Comparison of ENCODE assay signal across 19 cellular contexts in genomic region chr9:107645464-107645833, GRCh38.
DNase-seq lines count a peak whose midpoint lies in the region; ATAC-seq and TF ChIP-seq lines count a peak whose summit lies in the region.
"Had no signal": no experiment of that assay in that cellular context is flagged by ENCODE, and none has a peak within 500 bp of the region (broad histone marks: within the 10 kb centered on the region; RNA-seq: fewer than 3 reads in every experiment).

No MANE protein-coding gene starts in this region.

- in situ Hi-C loops in gastrocnemius medialis (cut with MboI; ENCODE audit: low sequenced_read_pairs in 4 of 4): loop anchor here in 2 of 4 donors (25.0 kb wide), 2 partner anchors 158 to 417 kb away; partner anchors contain the start of gene KLF4 (in 1 of the 2)

- peaks cover 3% of the 10 kb centered on the region for H3K27me3 Mint-ChIP-seq in activated CD8-positive, alpha-beta T cell treated with anti-CD3 and anti-CD28 coated beads, Interleukin-2, amount 10 ng/mL, durations not matched to agents 7 days and 5 days (ENCODE audit: low read depth)

- H3K27ac Mint-ChIP-seq in activated CD8-positive, alpha-beta T cell treated with anti-CD3 and anti-CD28 coated beads, Interleukin-2, amount 10 ng/mL, durations not matched to agents 7 days and 5 days: no peak overlapping the region
- no peak overlapping the region for H3K27ac Mint-ChIP-seq in stimulated activated effector memory CD8-positive, alpha-beta T cell treated with anti-CD3 and anti-CD28 coated beads, Interleukin-12 subunit alpha, Interleukin-12 subunit beta, amount 100 ng/mL, for 72 hours
- H3K27ac Mint-ChIP-seq: B cell; CD4-positive, alpha-beta memory T cell; HFFc6 had no signal

- CTCF ChIA-PET in activated CD8-positive, alpha-beta T cell treated with anti-CD3 and anti-CD28 coated beads, Interleukin-2, amount 10 ng/mL, durations not matched to agents 7 days and 5 days (lab: Charles Lee): no interaction called here

- intact Hi-C loops in left ventricle myocardium inferior (cut with micrococcal nuclease): no loop called here
- intact Hi-C loops in Right ventricle myocardium superior (cut with DNase I): no loop called here
- intact Hi-C loops in left lung (cut with DNase I): no loop called here
- intact Hi-C loops in spleen (cut with DNase I; ENCODE audit: low total_unique reads): no loop called here
- intact Hi-C loops in gastrocnemius medialis (cut with DNase I; ENCODE audit: low total_unique reads): no loop called here

- H3K27me3 ChIP-seq in left ventricle myocardium inferior (ENCODE audit: low read depth) (no peaks in the 10 kb centered on the region), left lung (no peaks in the 10 kb centered on the region), spleen (replicated peaks in 1 of 7) (peaks cover 0 to 3% (median 0%) of the 10 kb centered on the region in 7 donors), gastrocnemius medialis (no peaks in the 10 kb centered on the region)

- no peak overlapping the region for H3K4me3 Mint-ChIP-seq in activated CD8-positive, alpha-beta T cell treated with anti-CD3 and anti-CD28 coated beads, Interleukin-2, amount 10 ng/mL, durations not matched to agents 7 days and 5 days
- no peak overlapping the region for H3K4me3 Mint-ChIP-seq in stimulated activated effector memory CD8-positive, alpha-beta T cell treated with anti-CD3 and anti-CD28 coated beads, Interleukin-12 subunit alpha, Interleukin-12 subunit beta, amount 100 ng/mL, for 72 hours
- H3K4me3 Mint-ChIP-seq: B cell, HFFc6 had no signal

- no peak for DNase-seq in left ventricle myocardium inferior
- DNase-seq in Right ventricle myocardium superior: no peak
- no peak for DNase-seq in left lung
- no peak for DNase-seq in spleen
- no peak for DNase-seq in activated CD8-positive, alpha-beta T cell treated with anti-CD3 and anti-CD28 coated beads, Interleukin-2, amount 10 ng/mL, durations not matched to agents 7 days and 5 days
- DNase-seq in stimulated activated effector memory CD8-positive, alpha-beta T cell treated with anti-CD3 and anti-CD28 coated beads, Interleukin-12 subunit alpha, Interleukin-12 subunit beta, amount 100 ng/mL, for 72 hours (ENCODE audit: low spot score in 2 of 2): no peak
- DNase-seq in gastrocnemius medialis: no peak
- DNase-seq: CD4-positive, alpha-beta memory T cell; DMS153; GDM1; H7; HFFc6; KG1; NCI-H1417 treated with DMSO at 0.1 percent for 48 hours; NCI-H187 treated with DMSO at 0.1 percent for 48 hours; NCI-H345; NCI-H526; PC-3 had no signal

- no peaks in the 10 kb centered on the region for H3K9me3 ChIP-seq in left ventricle myocardium inferior (replicated peaks)
- H3K9me3 ChIP-seq in left lung: no peaks in the 10 kb centered on the region
- H3K9me3 ChIP-seq in spleen: no peaks in the 10 kb centered on the region
- no peaks in the 10 kb centered on the region for H3K9me3 ChIP-seq in gastrocnemius medialis

- TF ChIP-seq CTCF in left ventricle myocardium inferior (IDR thresholded peaks at IDR 0.05; ENCODE audit: borderline replicate concordance) (no peak), left lung (IDR thresholded peaks at IDR 0.05) (no peak), spleen (IDR thresholded peaks at IDR 0.05 in 8 of 11, conservative IDR thresholded peaks at IDR 0.05 in 3 of 11) (no peak), gastrocnemius medialis (IDR thresholded peaks at IDR 0.05 in 4 of 5, conservative IDR thresholded peaks at IDR 0.05 in 1 of 5) (no peak)

- no peak for TF ChIP-seq POLR2A in spleen (IDR thresholded peaks at IDR 0.05)
- TF ChIP-seq POLR2A in gastrocnemius medialis (IDR thresholded peaks at IDR 0.05): no peak

- POLR2A ChIA-PET in activated CD8-positive, alpha-beta T cell treated with anti-CD3 and anti-CD28 coated beads, Interleukin-2, amount 10 ng/mL, durations not matched to agents 7 days and 5 days (lab: Charles Lee): no interaction called here

- H3K4me3 ChIP-seq in left ventricle myocardium inferior (no peak overlapping the region), left lung (no peak overlapping the region), spleen (no peak overlapping the region), gastrocnemius medialis (no peak overlapping the region)

- H3K27ac ChIP-seq in left ventricle myocardium inferior (replicated peaks) (peak overlapping the region; percentile 69), left lung (peak overlapping the region; percentile 41 to 63), spleen (peak overlapping the region in 7 of 8 donors; percentile 36 to 74 (median 57)), gastrocnemius medialis (peak overlapping the region in 1 of 4 donors; percentile 13)

- H3K36me3 Mint-ChIP-seq in activated CD8-positive, alpha-beta T cell treated with anti-CD3 and anti-CD28 coated beads, Interleukin-2, amount 10 ng/mL, durations not matched to agents 7 days and 5 days (ENCODE audit: low read depth): no peaks in the 10 kb centered on the region
- H3K36me3 Mint-ChIP-seq in stimulated activated effector memory CD8-positive, alpha-beta T cell treated with anti-CD3 and anti-CD28 coated beads, Interleukin-12 subunit alpha, Interleukin-12 subunit beta, amount 100 ng/mL, for 72 hours: no peaks in the 10 kb centered on the region

- WGBS in spleen, 5 donors: 64 to 86% (median 75%) methylated on average over 1 of the region's 1 CpG

- H3K36me3 ChIP-seq in left ventricle myocardium inferior (no peaks in the 10 kb centered on the region), left lung (no peaks in the 10 kb centered on the region), spleen (no peaks in the 10 kb centered on the region), gastrocnemius medialis (no peaks in the 10 kb centered on the region)

- ATAC-seq in Right ventricle myocardium superior (ENCODE audit: poor library complexity): no peak
- no peak for ATAC-seq in left lung
- no peak for ATAC-seq in activated CD8-positive, alpha-beta T cell treated with anti-CD3 and anti-CD28 coated beads, Interleukin-2, amount 10 ng/mL, durations not matched to agents 7 days and 5 days
- ATAC-seq in stimulated activated effector memory CD8-positive, alpha-beta T cell treated with anti-CD3 and anti-CD28 coated beads, Interleukin-12 subunit alpha, Interleukin-12 subunit beta, amount 100 ng/mL, for 72 hours: no peak
- no peak for ATAC-seq in gastrocnemius medialis
- ATAC-seq: PC-3 had no signal

- H3K9me3 Mint-ChIP-seq in activated CD8-positive, alpha-beta T cell treated with anti-CD3 and anti-CD28 coated beads, Interleukin-2, amount 10 ng/mL, durations not matched to agents 7 days and 5 days (ENCODE audit: insufficient read depth): no peaks in the 10 kb centered on the region
- peaks cover 7% of the 10 kb centered on the region for H3K9me3 Mint-ChIP-seq in stimulated activated effector memory CD8-positive, alpha-beta T cell treated with anti-CD3 and anti-CD28 coated beads, Interleukin-12 subunit alpha, Interleukin-12 subunit beta, amount 100 ng/mL, for 72 hours
- H3K9me3 Mint-ChIP-seq: HFFc6 had no signal

- H3K4me1 ChIP-seq in left ventricle myocardium inferior: peaks cover 18% of the 10 kb centered on the region
- peaks cover 0 to 16% of the 10 kb centered on the region in 2 donors for H3K4me1 ChIP-seq in left lung
- H3K4me1 ChIP-seq in spleen: peaks cover 7 to 20% (median 11%) of the 10 kb centered on the region in 6 donors
- no peaks in the 10 kb centered on the region for H3K4me1 ChIP-seq in gastrocnemius medialis

- H3K4me1 Mint-ChIP-seq in activated CD8-positive, alpha-beta T cell treated with anti-CD3 and anti-CD28 coated beads, Interleukin-2, amount 10 ng/mL, durations not matched to agents 7 days and 5 days (ENCODE audit: low read depth): no peaks in the 10 kb centered on the region
- no peaks in the 10 kb centered on the region for H3K4me1 Mint-ChIP-seq in stimulated activated effector memory CD8-positive, alpha-beta T cell treated with anti-CD3 and anti-CD28 coated beads, Interleukin-12 subunit alpha, Interleukin-12 subunit beta, amount 100 ng/mL, for 72 hours
